In genomic region chr2:148643421-148643820, GRCh38 we compare ENCODE assay signal across 8 cellular contexts. TPM values are rescaled to one million over a fixed set of nuclear protein-coding genes. Genes with fewer than 3 reads are reported as not detected.
A peak's percentile ranks its signal among the peaks of the same experiment; 100 is the strongest.
DNase-seq lines count a peak whose midpoint lies in the region; ATAC-seq and TF ChIP-seq lines count a peak whose summit lies in the region.

No MANE protein-coding gene starts in this region.

- H3K14ac ChIP-seq in neuronal stem cell (ENCODE audit: low read length), result no peak overlapping the region

- no peak overlapping the region for H3K23ac ChIP-seq in neuronal stem cell (ENCODE audit: low read depth, low read length, poor library complexity)

- peak overlapping the region; percentile 74 for H3K4me2 ChIP-seq in neuronal stem cell (ENCODE audit: insufficient read depth, low read length, poor library complexity, severe bottlenecking)

- H3K4me3 ChIP-seq in adipocyte (ENCODE audit: low read length) (peak overlapping the region; percentile 94), neuronal stem cell (ENCODE audit: low read length in 2 of 2) (peak overlapping the region in 1 of 2 donors; percentile 68), gastroesophageal sphincter (peak overlapping the region in 1 of 2 donors; percentile 88)

- no peak overlapping the region for H4K91ac ChIP-seq in neuronal stem cell (ENCODE audit: low read depth, low read length, poor library complexity)

- TF ChIP-seq CTCF in gastroesophageal sphincter (IDR thresholded peaks at IDR 0.05), result no peak

- H2BK120ac ChIP-seq in neuronal stem cell (ENCODE audit: low read depth, low read length), result no peak overlapping the region

- no peaks in the 10 kb centered on the region for H3K79me1 ChIP-seq in neuronal stem cell (ENCODE audit: low read depth, low read length)

- H3K9me3 ChIP-seq in adipocyte (ENCODE audit: control insufficient read depth, low read length), result no peaks in the 10 kb centered on the region
- H3K9me3 ChIP-seq in neuronal stem cell (replicated peaks in 1 of 2; ENCODE audit: control insufficient read depth in 2 of 2, insufficient read depth in 1 of 2, low read depth in 1 of 2, low read length in 2 of 2), result no peaks in the 10 kb centered on the region
- H3K9me3 ChIP-seq in gastroesophageal sphincter, result no peaks in the 10 kb centered on the region

- CTCF ChIA-PET in activated CD4-positive, alpha-beta T cell treated with anti-CD3 and anti-CD28 coated beads, Interleukin-2, amount 10 ng/mL, durations not matched to agents 7 days and 5 days (lab: Charles Lee), result interaction anchor here (1.1 to 1.6 kb wide), 2 partner anchors 10 to 134 kb away, joined by 4 to 6 read pairs; no protein-coding TSS in a partner anchor

- peak overlapping the region; percentile 88 for H3K4me3 Mint-ChIP-seq in activated CD4-positive, alpha-beta T cell treated with anti-CD3 and anti-CD28 coated beads, Interleukin-2, amount 10 ng/mL, durations not matched to agents 7 days and 5 days

- H3K4me1 ChIP-seq in adipocyte (ENCODE audit: control insufficient read depth, insufficient read depth, low read length) (peaks cover 12% of the 10 kb centered on the region), neuronal stem cell (ENCODE audit: control insufficient read depth in 2 of 2, insufficient read depth in 1 of 2, low read depth in 1 of 2, low read length in 2 of 2) (peaks cover 0 to 10% of the 10 kb centered on the region in 2 donors), gastroesophageal sphincter (peaks cover 0 to 42% (median 3%) of the 10 kb centered on the region in 3 donors)

- ATAC-seq in HG03066 (IDR thresholded peaks at IDR 0.05; ENCODE audit: low read depth, unreplicated experiment), result peak; percentile 17
- no peak for ATAC-seq in gastroesophageal sphincter

- peaks cover 24% of the 10 kb centered on the region for H3K4me1 Mint-ChIP-seq in activated CD4-positive, alpha-beta T cell treated with anti-CD3 and anti-CD28 coated beads, Interleukin-2, amount 10 ng/mL, durations not matched to agents 7 days and 5 days

- H3K9me3 Mint-ChIP-seq in activated CD4-positive, alpha-beta T cell treated with anti-CD3 and anti-CD28 coated beads, Interleukin-2, amount 10 ng/mL, durations not matched to agents 7 days and 5 days, result no peaks in the 10 kb centered on the region

- peak overlapping the region; percentile 93 for H3K27ac Mint-ChIP-seq in activated CD4-positive, alpha-beta T cell treated with anti-CD3 and anti-CD28 coated beads, Interleukin-2, amount 10 ng/mL, durations not matched to agents 7 days and 5 days

- H4K8ac ChIP-seq in neuronal stem cell (ENCODE audit: low read depth, low read length), result no peak overlapping the region

- DNase-seq in activated CD4-positive, alpha-beta T cell treated with anti-CD3 and anti-CD28 coated beads, Interleukin-2, amount 10 ng/mL, durations not matched to agents 7 days and 5 days, result no peak
- DNase-seq in activated CD4-positive, alpha-beta T cell treated with anti-CD3 and anti-CD28 coated beads for 4 hours, result no peak
- DNase-seq in adipocyte (ENCODE audit: low read depth) (no peak), neuronal stem cell (ENCODE audit: low spot score) (no peak), T-helper 9 cell (no peak), cortex of kidney (lab: John Stamatoyannopoulos, UW) (no peak)

- WGBS in neuronal stem cell (ENCODE audit: extremely low coverage in 2 of 2, insufficient read length in 2 of 2, insufficient replicate concordance in 1 of 2), 2 donors, result 100% methylated on average over 2 of the region's 5 CpGs; no CpG with 5 or more reads in 1 of the 2 donors
- 32 to 54% methylated on average over 3 to 5 of the region's 5 CpGs for WGBS in gastroesophageal sphincter (ENCODE audit: low coverage in 1 of 2), 2 donors

- H3K27ac ChIP-seq in neuronal stem cell (replicated peaks; ENCODE audit: low read length), result no peak overlapping the region
- peak overlapping the region in 2 of 4 donors; percentile 100 for H3K27ac ChIP-seq in gastroesophageal sphincter

- H3K36me3 ChIP-seq in adipocyte (ENCODE audit: control insufficient read depth, insufficient read depth, low read length, severe bottlenecking), result no peaks in the 10 kb centered on the region
- H3K36me3 ChIP-seq in neuronal stem cell (replicated peaks in 1 of 2; ENCODE audit: control insufficient read depth in 2 of 2, insufficient read depth in 2 of 2, low read length in 2 of 2), result no peaks in the 10 kb centered on the region
- H3K36me3 ChIP-seq in gastroesophageal sphincter, result no peaks in the 10 kb centered on the region

- TF ChIP-seq POLR2A in gastroesophageal sphincter (IDR thresholded peaks at IDR 0.05), result no peak

- H3K9ac ChIP-seq in adipocyte (ENCODE audit: low read length), result no peak overlapping the region
- H3K9ac ChIP-seq in neuronal stem cell (ENCODE audit: low read depth, low read length, poor library complexity), result no peak overlapping the region

- no peak overlapping the region for H3K4ac ChIP-seq in neuronal stem cell (ENCODE audit: low read length)

- no peak overlapping the region for H2BK12ac ChIP-seq in neuronal stem cell (ENCODE audit: low read length)

- no peak for TF ChIP-seq EP300 in gastroesophageal sphincter (IDR thresholded peaks at IDR 0.05)

- no peak overlapping the region for H2AK5ac ChIP-seq in neuronal stem cell (ENCODE audit: low read depth, low read length)

- H3K18ac ChIP-seq in neuronal stem cell (ENCODE audit: low read length), result no peak overlapping the region

- H3K27me3 ChIP-seq in adipocyte (replicated peaks; ENCODE audit: control insufficient read depth, insufficient read depth, low read length), result peaks cover 25% of the 10 kb centered on the region
- H3K27me3 ChIP-seq in neuronal stem cell (ENCODE audit: control insufficient read depth in 3 of 3, insufficient read depth in 3 of 3, low read depth in 1 of 3, low read length in 3 of 3), result peaks cover 0 to 12% (median 0%) of the 10 kb centered on the region in 3 experiments
- H3K27me3 ChIP-seq in gastroesophageal sphincter, result peaks cover 12% of the 10 kb centered on the region

- no peak overlapping the region for H2BK15ac ChIP-seq in neuronal stem cell (ENCODE audit: low read length)

- H3K27me3 Mint-ChIP-seq in activated CD4-positive, alpha-beta T cell treated with anti-CD3 and anti-CD28 coated beads, Interleukin-2, amount 10 ng/mL, durations not matched to agents 7 days and 5 days, result peaks cover 22% of the 10 kb centered on the region

- H3K36me3 Mint-ChIP-seq in activated CD4-positive, alpha-beta T cell treated with anti-CD3 and anti-CD28 coated beads, Interleukin-2, amount 10 ng/mL, durations not matched to agents 7 days and 5 days (ENCODE audit: low read depth), result peaks cover 1% of the 10 kb centered on the region

- H2BK5ac ChIP-seq in neuronal stem cell (ENCODE audit: low read length), result no peak overlapping the region

- peak overlapping the region; percentile 98 for H2AFZ ChIP-seq in neuronal stem cell (ENCODE audit: low read length)

- POLR2A ChIA-PET in activated CD4-positive, alpha-beta T cell treated with anti-CD3 and anti-CD28 coated beads, Interleukin-2, amount 10 ng/mL, durations not matched to agents 7 days and 5 days (lab: Charles Lee), result interaction anchor here (0.6 to 1.1 kb wide), 3 partner anchors 9 to 254 kb away, joined by 3 to 5 read pairs (median 3); no protein-coding TSS in a partner anchor

RNA-seq across cellular contexts. Expression of gene EPC2, which starts 1.1 kb away (rescaled TPM):
- 10 to 100 TPM; 32.0 to 38.1 TPM for total RNA-seq in activated CD4-positive, alpha-beta T cell treated with anti-CD3 and anti-CD28 coated beads, Interleukin-2, amount 10 ng/mL, durations not matched to agents 7 days and 5 days
- 19.9 TPM for polyA plus RNA-seq in neuronal stem cell (2013, experiment 1 of 2)
- 20.6 TPM for polyA plus RNA-seq in neuronal stem cell (2013, experiment 2 of 2)
- total RNA-seq in gastroesophageal sphincter, result 10 to 100 TPM; 25.4 to 38.4 (median 30.7) TPM
